8 cellular contexts compared by ENCODE assay signal in the genomic region with DNA sequence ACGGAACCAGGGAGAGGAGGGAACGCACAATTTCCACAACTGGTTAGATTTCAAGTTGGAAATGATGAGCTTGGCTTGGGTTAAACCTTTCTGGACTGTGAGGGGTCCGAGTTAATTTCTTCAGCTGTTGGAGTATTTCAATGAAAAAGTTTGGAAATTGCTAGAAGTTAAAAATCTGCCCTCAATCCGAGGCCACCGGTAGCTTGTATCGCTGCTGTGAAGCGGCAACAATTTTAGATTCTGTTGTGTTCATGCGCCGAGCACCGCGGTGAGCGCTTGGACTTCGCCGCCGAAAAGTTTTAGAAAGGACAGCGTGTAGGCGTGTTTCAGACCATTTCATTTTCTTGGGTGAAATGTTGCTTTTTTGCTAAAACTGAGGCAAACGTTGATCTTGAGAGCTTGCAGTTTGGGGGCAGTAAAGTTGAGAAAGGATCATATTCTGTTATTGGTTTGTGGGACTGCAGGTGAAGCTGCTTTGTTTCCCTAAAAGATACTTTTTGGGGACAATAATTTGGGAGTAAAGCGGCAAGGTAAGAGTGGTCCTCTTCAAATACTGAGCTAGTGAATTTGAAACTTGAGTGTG. TPM values are rescaled to one million over a fixed set of nuclear protein-coding genes. Genes with fewer than 3 reads are reported as not detected.
DNase-seq lines count a peak whose midpoint lies in the region; ATAC-seq and TF ChIP-seq lines count a peak whose summit lies in the region.

No MANE protein-coding gene starts in this region.

- ATAC-seq in GM18870 (IDR thresholded peaks at IDR 0.05; ENCODE audit: unreplicated experiment) (peak; percentile 9), gastroesophageal sphincter (no peak)

- no peaks in the 10 kb centered on the region for H3K9me3 Mint-ChIP-seq in IgD-negative memory B cell
- H3K9me3 Mint-ChIP-seq in activated T-helper 2 cell treated with anti-CD3 and anti-CD28 coated beads, Interferon-gamma antibody, Interleukin-2, Interleukin-4, amounts not matched to agents 10 μg/mL and 5 μg/mL and 100 μg/mL, durations not matched to agents 14 hours and 24 hours and 36 hours, result no peaks in the 10 kb centered on the region

- peak overlapping the region; percentile 84 to 90 for H3K4me3 ChIP-seq in gastroesophageal sphincter
- H3K4me3 ChIP-seq in neutrophil (ENCODE audit: low read depth in 1 of 2, low read length in 1 of 2), result peak overlapping the region; percentile 79 to 87

- peaks cover 24 to 34% (median 28%) of the 10 kb centered on the region in 3 donors for H3K4me1 Mint-ChIP-seq in IgD-negative memory B cell
- peaks cover 28% of the 10 kb centered on the region for H3K4me1 Mint-ChIP-seq in activated T-helper 2 cell treated with anti-CD3 and anti-CD28 coated beads, Interferon-gamma antibody, Interleukin-2, Interleukin-4, amounts not matched to agents 10 μg/mL and 5 μg/mL and 100 μg/mL, durations not matched to agents 14 hours and 24 hours and 36 hours (ENCODE audit: low read depth)

- intact Hi-C loops in activated T-helper 2 cell treated with anti-CD3 and anti-CD28 coated beads, Interferon-gamma antibody, Interleukin-2, Interleukin-4, amounts not matched to agents 10 μg/mL and 5 μg/mL and 100 μg/mL, durations not matched to agents 14 hours and 24 hours and 36 hours (cut with micrococcal nuclease), result loop anchor here (2.0 to 10.0 kb wide), 2 partner anchors 211 to 337 kb away; no protein-coding TSS in a partner anchor

- no peak for DNase-seq in activated T-helper 2 cell treated with anti-CD3 and anti-CD28 coated beads, Interferon-gamma antibody, Interleukin-2, Interleukin-4, amounts not matched to agents 10 μg/mL and 5 μg/mL and 100 μg/mL, durations not matched to agents 14 hours and 24 hours and 36 hours (ENCODE audit: low spot score)
- DNase-seq in DMS114 treated with DMSO at 0.1 percent for 48 hours (lab: John Stamatoyannopoulos, UW; ENCODE audit: unreplicated experiment) (no peak), GDM1 (lab: John Stamatoyannopoulos, UW) (no peak)

- TF ChIP-seq EP300 in gastroesophageal sphincter (IDR thresholded peaks at IDR 0.05), result no peak

- peaks cover 0 to 53% (median 5%) of the 10 kb centered on the region in 3 donors for H3K4me1 ChIP-seq in gastroesophageal sphincter
- peaks cover 26 to 30% of the 10 kb centered on the region in 2 experiments for H3K4me1 ChIP-seq in neutrophil (ENCODE audit: control insufficient read depth in 1 of 2, insufficient read depth in 1 of 2, low read depth in 1 of 2, low read length in 1 of 2)

- peak overlapping the region; percentile 97 for H3K27ac ChIP-seq in C4-2B
- H3K27ac ChIP-seq in gastroesophageal sphincter, result peak overlapping the region; percentile 95 to 99 (median 98)
- peak overlapping the region; percentile 87 for H3K27ac ChIP-seq in neutrophil

- H3K36me3 Mint-ChIP-seq in IgD-negative memory B cell, result no peaks in the 10 kb centered on the region
- H3K36me3 Mint-ChIP-seq in activated T-helper 2 cell treated with anti-CD3 and anti-CD28 coated beads, Interferon-gamma antibody, Interleukin-2, Interleukin-4, amounts not matched to agents 10 μg/mL and 5 μg/mL and 100 μg/mL, durations not matched to agents 14 hours and 24 hours and 36 hours (ENCODE audit: low read depth), result peaks cover 13% of the 10 kb centered on the region

- no peaks in the 10 kb centered on the region for H3K27me3 ChIP-seq in gastroesophageal sphincter
- H3K27me3 ChIP-seq in neutrophil, result peaks cover 9% of the 10 kb centered on the region

- no peaks in the 10 kb centered on the region for H3K27me3 Mint-ChIP-seq in IgD-negative memory B cell
- H3K27me3 Mint-ChIP-seq in activated T-helper 2 cell treated with anti-CD3 and anti-CD28 coated beads, Interferon-gamma antibody, Interleukin-2, Interleukin-4, amounts not matched to agents 10 μg/mL and 5 μg/mL and 100 μg/mL, durations not matched to agents 14 hours and 24 hours and 36 hours (ENCODE audit: low read depth), result no peaks in the 10 kb centered on the region

- TF ChIP-seq POLR2A in gastroesophageal sphincter (IDR thresholded peaks at IDR 0.05), result no peak

- H3K36me3 ChIP-seq in gastroesophageal sphincter, result peaks cover 0 to 15% of the 10 kb centered on the region in 2 donors
- peaks cover under 1% of the 10 kb centered on the region for H3K36me3 ChIP-seq in neutrophil

- no peaks in the 10 kb centered on the region for H3K9me3 ChIP-seq in gastroesophageal sphincter
- no peaks in the 10 kb centered on the region for H3K9me3 ChIP-seq in neutrophil

- peak overlapping the region; percentile 93 to 97 (median 95) for H3K27ac Mint-ChIP-seq in IgD-negative memory B cell
- peak overlapping the region; percentile 93 for H3K27ac Mint-ChIP-seq in activated T-helper 2 cell treated with anti-CD3 and anti-CD28 coated beads, Interferon-gamma antibody, Interleukin-2, Interleukin-4, amounts not matched to agents 10 μg/mL and 5 μg/mL and 100 μg/mL, durations not matched to agents 14 hours and 24 hours and 36 hours

- TF ChIP-seq CTCF in C4-2B (conservative IDR thresholded peaks at IDR 0.05), result no peak
- no peak for TF ChIP-seq CTCF in gastroesophageal sphincter (IDR thresholded peaks at IDR 0.05)
- no peak for TF ChIP-seq CTCF in neutrophil (IDR thresholded peaks at IDR 0.05)

- WGBS in gastroesophageal sphincter (ENCODE audit: low coverage in 1 of 2), 2 donors, result 0 to 5% methylated on average over 9 to 19 of the region's 19 CpGs

- peak overlapping the region; percentile 92 to 99 (median 96) for H3K4me3 Mint-ChIP-seq in IgD-negative memory B cell
- peak overlapping the region; percentile 93 for H3K4me3 Mint-ChIP-seq in activated T-helper 2 cell treated with anti-CD3 and anti-CD28 coated beads, Interferon-gamma antibody, Interleukin-2, Interleukin-4, amounts not matched to agents 10 μg/mL and 5 μg/mL and 100 μg/mL, durations not matched to agents 14 hours and 24 hours and 36 hours (ENCODE audit: low read depth)

RNA-seq across cellular contexts. Expression of a gene that starts 0.9 kb away (rescaled TPM):
- polyA plus RNA-seq in IgD-negative memory B cell, result 148 TPM
- 104 and 106 TPM in 2 replicates for total RNA-seq in activated T-helper 2 cell treated with anti-CD3 and anti-CD28 coated beads, Interferon-gamma antibody, Interleukin-2, Interleukin-4, amounts not matched to agents 10 μg/mL and 5 μg/mL and 100 μg/mL, durations not matched to agents 14 hours and 24 hours and 36 hours
- total RNA-seq in gastroesophageal sphincter, result 10 to 100 TPM; 73.4 to 95.1 (median 87.3) TPM

RNA-seq across cellular contexts. Expression of a gene that starts 11.3 kb away (rescaled TPM):
- polyA plus RNA-seq in IgD-negative memory B cell, result not detected
- total RNA-seq in activated T-helper 2 cell treated with anti-CD3 and anti-CD28 coated beads, Interferon-gamma antibody, Interleukin-2, Interleukin-4, amounts not matched to agents 10 μg/mL and 5 μg/mL and 100 μg/mL, durations not matched to agents 14 hours and 24 hours and 36 hours, result not detected in 2 replicates
- not detected for total RNA-seq in gastroesophageal sphincter
